In the genomic region with DNA sequence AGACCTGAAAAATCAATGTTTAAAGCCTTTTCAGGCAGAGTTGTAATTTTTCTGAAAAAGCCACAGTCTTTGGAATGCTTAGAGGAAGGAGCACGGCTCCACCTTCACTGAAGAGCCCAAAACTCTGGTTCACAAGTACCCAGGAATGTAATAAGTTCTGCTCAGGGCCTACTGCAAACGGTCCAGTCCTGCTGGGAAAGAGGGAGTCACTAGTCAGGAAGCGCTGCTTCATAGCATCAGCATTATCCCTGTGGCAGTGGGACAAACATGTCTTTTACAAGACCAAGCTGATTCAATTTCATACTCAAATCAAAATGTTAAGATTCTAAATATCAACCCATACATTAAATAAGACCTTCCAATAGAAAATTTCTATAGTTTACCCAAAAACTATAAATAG, we compare ENCODE assay signal across 16 cellular contexts.
DNase-seq lines count a peak whose midpoint lies in the region; ATAC-seq and TF ChIP-seq lines count a peak whose summit lies in the region.
"Had no signal": no experiment of that assay in that cellular context is flagged by ENCODE, and none has a peak within 500 bp of the region (broad histone marks: within the 10 kb centered on the region; RNA-seq: fewer than 3 reads in every experiment).

No MANE protein-coding gene starts in this region.

- BruUV-seq in PC-3 (replicated peaks; lab: Mats Ljungman, UMichigan), result no TSS peak

- H3K36me3 Mint-ChIP-seq in CD4-positive, CD25-positive, alpha-beta regulatory T cell, result peaks cover 86% of the 10 kb centered on the region

- H3K9me2 ChIP-seq in PC-3 (replicated peaks; ENCODE audit: low read length) (no peaks in the 10 kb centered on the region), MM.1S (replicated peaks; ENCODE audit: insufficient read depth, low read length) (no peaks in the 10 kb centered on the region)

- H3K9ac ChIP-seq in PC-3 (ENCODE audit: low read length) (no peak overlapping the region), MM.1S (ENCODE audit: low read length) (no peak overlapping the region)

- H3K4me2 ChIP-seq in PC-3 (ENCODE audit: low read length) (no peak overlapping the region), MM.1S (ENCODE audit: low read depth, low read length) (no peak overlapping the region)

- H3K27ac Mint-ChIP-seq in CD4-positive, CD25-positive, alpha-beta regulatory T cell, result peak overlapping the region in 2 of 3 donors; percentile 4 to 83
- H3K27ac Mint-ChIP-seq: T-helper 17 cell had no signal

- H3K9me3 ChIP-seq in CD4-positive, CD25-positive, alpha-beta regulatory T cell (ENCODE audit: control insufficient read depth in 2 of 2, low read length in 2 of 2), result no peaks in the 10 kb centered on the region
- H3K9me3 ChIP-seq in PC-3 (ENCODE audit: low read length) (no peaks in the 10 kb centered on the region), MM.1S (replicated peaks; ENCODE audit: insufficient read depth, low read length) (no peaks in the 10 kb centered on the region)
- H3K9me3 ChIP-seq: esophagus squamous epithelium, mucosa of descending colon had no signal

- intact Hi-C loops in PC-3 (cut with micrococcal nuclease) (no loop called here), sciatic nerve (cut with DNase I) (no loop called here)

- peaks cover 8 to 17% (median 15%) of the 10 kb centered on the region in 4 donors for H3K4me1 Mint-ChIP-seq in CD4-positive, CD25-positive, alpha-beta regulatory T cell

- no peaks in the 10 kb centered on the region for H3F3A ChIP-seq in PC-3 (ENCODE audit: low read length, unreplicated experiment)
- H3F3A ChIP-seq in MM.1S (ENCODE audit: insufficient read depth, low read length), result no peaks in the 10 kb centered on the region

- DNase-seq in CD4-positive, CD25-positive, alpha-beta regulatory T cell, result no peak
- DNase-seq in PC-3 (peak; percentile 11), globus pallidus (ENCODE audit: low spot score) (peak; percentile 76), sciatic nerve (ENCODE audit: low spot score) (no peak), cerebellum (ENCODE audit: low spot score) (no peak), MM.1S (no peak)
- DNase-seq: activated CD8-positive, alpha-beta T cell treated with anti-CD3 and anti-CD28 coated beads for 36 hours; activated gamma-delta T cell; esophagus squamous epithelium; mucosa of descending colon; retina; stimulated activated naive CD8-positive, alpha-beta T cell treated with anti-CD3 and anti-CD28 coated beads, Interleukin-15, Interleukin-2, amounts not matched to agents 100 U/mL and 50 U/mL, for 24 hours; T-helper 17 cell had no signal

- H4K20me1 ChIP-seq in PC-3 (ENCODE audit: low read length) (no peaks in the 10 kb centered on the region), MM.1S (ENCODE audit: insufficient read depth, low read length) (no peaks in the 10 kb centered on the region)

- CTCF ChIA-PET in PC-3 (lab: Charles Lee), result interaction anchor here (0.5 kb wide), 1 partner anchor 305 kb away, joined by 3 read pairs; no protein-coding TSS in a partner anchor

- no peaks in the 10 kb centered on the region for H3K4me1 ChIP-seq in CD4-positive, CD25-positive, alpha-beta regulatory T cell (ENCODE audit: control insufficient read depth, insufficient read depth, low read length, poor library complexity, severe bottlenecking)
- H3K4me1 ChIP-seq in PC-3 (ENCODE audit: insufficient read depth, low read length) (peaks cover 16% of the 10 kb centered on the region), MM.1S (ENCODE audit: low read length) (peaks cover 4% of the 10 kb centered on the region)

- no peak overlapping the region for H3K4me3 ChIP-seq in CD4-positive, CD25-positive, alpha-beta regulatory T cell (ENCODE audit: low read depth, low read length)
- no peak overlapping the region for H3K4me3 ChIP-seq in PC-3 (ENCODE audit: low read length)
- no peak overlapping the region for H3K4me3 ChIP-seq in MM.1S (ENCODE audit: low read length)
- H3K4me3 ChIP-seq: esophagus squamous epithelium, mucosa of descending colon had no signal

- H3K4me3 Mint-ChIP-seq in CD4-positive, CD25-positive, alpha-beta regulatory T cell, result no peak overlapping the region
- H3K4me3 Mint-ChIP-seq: activated CD8-positive, alpha-beta T cell treated with anti-CD3 and anti-CD28 coated beads for 36 hours; T-helper 17 cell had no signal

- TF ChIP-seq CTCF in PC-3 (conservative IDR thresholded peaks at IDR 0.05; ENCODE audit: low read depth, low read length), result no peak
- TF ChIP-seq CTCF in MM.1S (IDR thresholded peaks at IDR 0.05; ENCODE audit: low read length), result no peak

- H3K27me3 Mint-ChIP-seq in CD4-positive, CD25-positive, alpha-beta regulatory T cell, result no peaks in the 10 kb centered on the region
- H3K27me3 Mint-ChIP-seq: activated CD8-positive, alpha-beta T cell treated with anti-CD3 and anti-CD28 coated beads for 36 hours; T-helper 17 cell had no signal

- POLR2A ChIA-PET in PC-3 (lab: Charles Lee; ENCODE audit: unreplicated experiment), result interaction anchor here (0.8 kb wide), 1 partner anchor 1341 kb away, joined by 8 read pairs; no protein-coding TSS in a partner anchor

- H3K9me3 Mint-ChIP-seq in CD4-positive, CD25-positive, alpha-beta regulatory T cell, result peaks cover 0 to 13% (median 2%) of the 10 kb centered on the region in 7 donors

- no peak for ATAC-seq in CD4-positive, CD25-positive, alpha-beta regulatory T cell (ENCODE audit: low read depth in 2 of 2)
- peak; percentile 41 for ATAC-seq in PC-3
- peak; percentile 69 for ATAC-seq in sciatic nerve
- ATAC-seq in HG02938 (IDR thresholded peaks at IDR 0.05; ENCODE audit: unreplicated experiment), result no peak
- ATAC-seq in HG02759 (IDR thresholded peaks at IDR 0.05; ENCODE audit: unreplicated experiment), result no peak
- ATAC-seq: activated CD8-positive, alpha-beta T cell treated with anti-CD3 and anti-CD28 coated beads for 36 hours; stimulated activated naive CD8-positive, alpha-beta T cell treated with anti-CD3 and anti-CD28 coated beads, Interleukin-15, Interleukin-2, amounts not matched to agents 100 U/mL and 50 U/mL, for 24 hours; T-helper 17 cell had no signal

- no peaks in the 10 kb centered on the region for H3K27me3 ChIP-seq in CD4-positive, CD25-positive, alpha-beta regulatory T cell (ENCODE audit: control insufficient read depth, insufficient read depth, low read length)
- no peaks in the 10 kb centered on the region for H3K27me3 ChIP-seq in PC-3 (ENCODE audit: low read length)
- no peaks in the 10 kb centered on the region for H3K27me3 ChIP-seq in MM.1S (replicated peaks; ENCODE audit: insufficient read depth, low read length)
- H3K27me3 ChIP-seq: esophagus squamous epithelium had no signal

- peaks cover 98% of the 10 kb centered on the region for H3K36me3 ChIP-seq in CD4-positive, CD25-positive, alpha-beta regulatory T cell (ENCODE audit: control insufficient read depth, insufficient read depth, low read length)
- H3K36me3 ChIP-seq in PC-3 (ENCODE audit: low read depth, low read length) (no peaks in the 10 kb centered on the region), MM.1S (replicated peaks; ENCODE audit: insufficient read depth, low read length) (0 out of 2 replicates have a peak, but pooled peaks cover 3% of the 10 kb centered on the region)

- H3K79me2 ChIP-seq in PC-3 (ENCODE audit: low read length), result no peaks in the 10 kb centered on the region
- no peaks in the 10 kb centered on the region for H3K79me2 ChIP-seq in MM.1S (ENCODE audit: low read length)

- H2AFZ ChIP-seq in PC-3 (ENCODE audit: low read length) (no peak overlapping the region), MM.1S (ENCODE audit: low read length) (no peak overlapping the region)

- H3K27ac ChIP-seq in CD4-positive, CD25-positive, alpha-beta regulatory T cell (ENCODE audit: insufficient read depth, low read length, poor library complexity, severe bottlenecking), result no peak overlapping the region
- H3K27ac ChIP-seq in PC-3 (ENCODE audit: low read length), result no peak overlapping the region
- no peak overlapping the region for H3K27ac ChIP-seq in MM.1S (ENCODE audit: low read length)
- H3K27ac ChIP-seq: esophagus squamous epithelium, HL-60 had no signal

Comparison
In these comparisons a context has a peak if more than half of its experiments do, and no peak if none do; other contexts are left out.
1. ATAC-seq: peak in PC-3 (single experiment) and sciatic nerve (single experiment); none in CD4-positive, CD25-positive, alpha-beta regulatory T cell (0 of 2), HG02938 (single experiment) and HG02759 (single experiment).
2. DNase-seq: peak in PC-3 (single experiment) and globus pallidus (single experiment); none in CD4-positive, CD25-positive, alpha-beta regulatory T cell (0 of 3), sciatic nerve (single experiment), cerebellum (single experiment) and MM.1S (single experiment).